In genomic region chr20:53677447-53678314, GRCh38 we compare ENCODE assay signal across 8 cellular contexts.
DNase-seq lines count a peak whose midpoint lies in the region; ATAC-seq and TF ChIP-seq lines count a peak whose summit lies in the region.

No MANE protein-coding gene starts in this region.

- H3K36me3 ChIP-seq in tibial nerve (no peaks in the 10 kb centered on the region), prostate gland (no peaks in the 10 kb centered on the region)

- DNase-seq in stimulated activated CD4-positive, alpha-beta T cell treated with anti-CD3 and anti-CD28 coated beads, Interleukin-1b, Interleukin-23, amount 100 ng/mL, for 48 hours = peak; percentile 25
- DNase-seq in stimulated activated CD4-positive, alpha-beta T cell treated with anti-CD3 and anti-CD28 coated beads, Interleukin-12 subunit alpha, Interleukin-12 subunit beta, amount 100 ng/mL, for 4 hours = no peak
- DNase-seq in activated T-cell treated with anti-CD3 and anti-CD28 coated beads, Interleukin-2, amount 50 U/mL, for 4 hours = peak; percentile 20
- DNase-seq in immature natural killer cell (no peak), tibial nerve (ENCODE audit: low spot score in 2 of 2) (peak in 1 of 2 donors; percentile 48), prostate gland (ENCODE audit: low spot score) (no peak), D341Med (ENCODE audit: low spot score) (no peak)

- H3K4me1 Mint-ChIP-seq in activated T-cell treated with anti-CD3 and anti-CD28 coated beads, Interleukin-2, amount 50 U/mL, for 4 hours (ENCODE audit: low read depth) = peaks cover 21% of the 10 kb centered on the region
- peaks cover 11 to 16% of the 10 kb centered on the region in 2 donors for H3K4me1 Mint-ChIP-seq in immature natural killer cell

- 42 to 51% methylated on average over 12 of the region's 12 CpGs for WGBS in tibial nerve, 2 donors
- 43% methylated on average over 12 of the region's 12 CpGs for WGBS in prostate gland

- peak overlapping the region in 3 of 6 donors; percentile 3 to 48 (median 37) for H3K27ac Mint-ChIP-seq in immature natural killer cell

- H3K9me3 ChIP-seq in tibial nerve (no peaks in the 10 kb centered on the region), prostate gland (no peaks in the 10 kb centered on the region)

- H3K4me1 ChIP-seq in tibial nerve (peaks cover 0 to 28% (median 9%) of the 10 kb centered on the region in 4 donors), prostate gland (replicated peaks) (no peaks in the 10 kb centered on the region)

- H3K4me3 ChIP-seq in tibial nerve = no peak overlapping the region
- H3K4me3 ChIP-seq in prostate gland = no peak overlapping the region

- no peaks in the 10 kb centered on the region for H3K9me3 Mint-ChIP-seq in activated T-cell treated with anti-CD3 and anti-CD28 coated beads, Interleukin-2, amount 50 U/mL, for 4 hours
- no peaks in the 10 kb centered on the region for H3K9me3 Mint-ChIP-seq in immature natural killer cell

- TF ChIP-seq CTCF in tibial nerve (IDR thresholded peaks at IDR 0.05) (no peak), prostate gland (IDR thresholded peaks at IDR 0.05) (no peak)

- H3K27me3 ChIP-seq in tibial nerve (no peaks in the 10 kb centered on the region), prostate gland (replicated peaks; ENCODE audit: insufficient read depth) (no peaks in the 10 kb centered on the region)

- H3K4me3 Mint-ChIP-seq in activated T-cell treated with anti-CD3 and anti-CD28 coated beads, Interleukin-2, amount 50 U/mL, for 4 hours = peak overlapping the region; percentile 42
- H3K4me3 Mint-ChIP-seq in immature natural killer cell = peak overlapping the region in 4 of 5 donors; percentile 24 to 61 (median 32)

- peak in 1 of 2 donors; percentile 4 for TF ChIP-seq EP300 in tibial nerve (IDR thresholded peaks at IDR 0.05)

- ATAC-seq in activated T-cell treated with anti-CD3 and anti-CD28 coated beads, Interleukin-2, amount 50 U/mL, for 4 hours = peak in 1 of 2 donors; percentile 32
- no peak for ATAC-seq in HG03439 (IDR thresholded peaks at IDR 0.05; ENCODE audit: unreplicated experiment)

- intact Hi-C loops in prostate gland (cut with DNase I) = no loop called here

- no peaks in the 10 kb centered on the region for H3K27me3 Mint-ChIP-seq in activated T-cell treated with anti-CD3 and anti-CD28 coated beads, Interleukin-2, amount 50 U/mL, for 4 hours (ENCODE audit: low read depth)
- peaks cover 3 to 5% (median 4%) of the 10 kb centered on the region in 3 donors for H3K27me3 Mint-ChIP-seq in immature natural killer cell (ENCODE audit: low read depth in 3 of 3)

- TF ChIP-seq POLR2A in tibial nerve (IDR thresholded peaks at IDR 0.05) (no peak), prostate gland (IDR thresholded peaks at IDR 0.05) (no peak)

- peak overlapping the region in 3 of 4 donors; percentile 34 to 72 (median 62) for H3K27ac ChIP-seq in tibial nerve
- no peak overlapping the region for H3K27ac ChIP-seq in prostate gland

- H3K36me3 Mint-ChIP-seq in activated T-cell treated with anti-CD3 and anti-CD28 coated beads, Interleukin-2, amount 50 U/mL, for 4 hours (ENCODE audit: insufficient read depth) = no peaks in the 10 kb centered on the region
- H3K36me3 Mint-ChIP-seq in immature natural killer cell = no peaks in the 10 kb centered on the region

Comparison
In these comparisons a context has a peak if more than half of its experiments do, and no peak if none do; other contexts are left out.
1. DNase-seq: peak in stimulated activated CD4-positive, alpha-beta T cell treated with anti-CD3 and anti-CD28 coated beads, Interleukin-1b, Interleukin-23, amount 100 ng/mL, for 48 hours (single experiment) and activated T-cell treated with anti-CD3 and anti-CD28 coated beads, Interleukin-2, amount 50 U/mL, for 4 hours (single experiment); none in stimulated activated CD4-positive, alpha-beta T cell treated with anti-CD3 and anti-CD28 coated beads, Interleukin-12 subunit alpha, Interleukin-12 subunit beta, amount 100 ng/mL, for 4 hours (single experiment), immature natural killer cell (0 of 3), prostate gland (single experiment) and D341Med (single experiment).
2. H3K27ac ChIP-seq: peak in tibial nerve (3 of 4); none in prostate gland (0 of 2).